18 cellular contexts compared by ENCODE assay signal in genomic region chr14:102445066-102445465, GRCh38.
"Had no signal": no experiment of that assay in that cellular context is flagged by ENCODE, and none has a peak within 500 bp of the region (broad histone marks: within the 10 kb centered on the region; RNA-seq: fewer than 3 reads in every experiment).

No MANE protein-coding gene starts in this region.

- H3K4me1 ChIP-seq: lower lobe of right lung, parathyroid adenoma had no signal

- H3K27me3 ChIP-seq: cardiac muscle cell, colonic mucosa, esophagus squamous epithelium, transverse colon had no signal

- DNase-seq: activated CD4-positive, alpha-beta T cell treated with anti-CD3 and anti-CD28 coated beads, Interleukin-2, amount 50 U/mL, for 4 hours; activated CD4-positive, CD25-positive, alpha-beta regulatory T cell treated with anti-CD3 and anti-CD28 coated beads, Interleukin-2, amount 50 U/mL, for 72 hours; activated naive CD4-positive, alpha-beta T cell treated with Interleukin-2 at 50 U/mL for 16 hours; colonic mucosa; esophagus squamous epithelium; left colon; lower lobe of right lung; naive B cell; stimulated activated CD4-positive, alpha-beta T cell treated with anti-CD3 and anti-CD28 coated beads, Interleukin-2, amount 100 ng/mL, for 48 hours; T-cell; T1000; transverse colon had no signal

- H3K9me3 ChIP-seq: colonic mucosa, esophagus squamous epithelium, lower lobe of right lung, transverse colon had no signal

- H3K27ac ChIP-seq: cardiac muscle cell, colonic mucosa, esophagus squamous epithelium, lower lobe of right lung, parathyroid adenoma, SK-N-MC, transverse colon had no signal

- FAIRE-seq: endothelial cell of umbilical vein had no signal

- H3K36me3 ChIP-seq: colonic mucosa had no signal

- H3K4me3 ChIP-seq: cardiac muscle cell, colonic mucosa, esophagus squamous epithelium, lower lobe of right lung, SK-N-MC, transverse colon had no signal

- ATAC-seq: activated T-helper 17 cell treated with anti-CD3 and anti-CD28 coated beads, Interleukin-2, amount 50 U/mL, for 72 hours; left colon; lower lobe of right lung; stimulated activated memory B cell treated with anti-CD40 and anti-IgM and Interleukin-4, amounts not matched to agents 10 μg/mL and 1 μg/mL and 100 μg/mL, for 72 hours; T-cell had no signal
